Comparison of ENCODE assay signal across 10 cellular contexts in the genomic region with DNA sequence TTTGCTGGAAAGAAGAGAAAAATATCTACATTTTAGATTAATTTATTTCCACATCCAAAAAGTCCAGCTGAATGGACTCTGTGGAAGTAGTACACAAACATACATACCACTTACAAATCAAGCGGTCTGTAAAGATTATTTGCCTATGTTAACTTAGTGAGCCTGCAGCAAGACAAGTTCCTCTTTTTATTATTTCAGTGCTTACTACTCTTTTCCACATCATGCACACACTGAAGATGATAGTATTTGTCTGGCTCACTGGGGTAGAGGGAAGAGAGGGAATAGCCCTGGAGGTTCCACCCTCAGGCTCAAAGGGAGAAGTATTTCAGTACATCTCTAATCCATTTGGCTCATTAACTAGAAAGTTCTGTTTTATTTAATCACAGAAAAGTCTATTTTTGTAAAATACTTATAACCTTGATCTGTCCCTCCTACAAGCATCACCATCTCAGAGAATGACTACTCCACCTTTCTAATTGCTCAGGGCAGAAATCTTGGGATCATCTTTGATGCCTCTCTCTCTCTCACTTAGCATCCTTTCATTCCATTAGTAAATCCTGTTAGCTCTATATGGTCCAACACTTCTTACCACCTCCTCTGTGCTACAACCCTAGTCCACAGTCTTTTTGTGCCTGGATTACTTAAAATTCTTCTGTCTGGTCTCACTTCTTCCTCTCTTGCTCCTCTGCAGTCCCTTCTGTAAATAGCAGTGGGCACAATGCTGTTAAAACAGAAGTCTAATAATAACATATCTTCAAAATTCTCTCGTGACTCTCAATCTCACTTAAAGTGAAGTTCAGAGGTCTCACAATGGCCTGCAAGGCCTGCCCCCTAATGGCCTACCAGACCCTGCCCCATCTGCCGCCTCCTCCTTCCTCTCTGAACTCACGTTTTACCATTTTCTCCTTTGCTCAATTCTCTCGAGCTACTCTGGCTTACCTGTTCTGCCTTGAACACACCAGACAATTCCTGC.
DNase-seq lines count a peak whose midpoint lies in the region; ATAC-seq lines count a peak whose summit lies in the region.
"Had no signal": no experiment of that assay in that cellular context is flagged by ENCODE, and none has a peak within 500 bp of the region (broad histone marks: within the 10 kb centered on the region; RNA-seq: fewer than 3 reads in every experiment).

No MANE protein-coding gene starts in this region.

- ATAC-seq in GM18520 (IDR thresholded peaks at IDR 0.05; ENCODE audit: unreplicated experiment) (peak; percentile 77), GM21717 (IDR thresholded peaks at IDR 0.05; ENCODE audit: unreplicated experiment) (peak; percentile 65), HG03442 (IDR thresholded peaks at IDR 0.05; ENCODE audit: unreplicated experiment) (peak; percentile 85)

- DNase-seq in iPS-NIHi7 (ENCODE audit: extremely low spot score) (peak; percentile 60), NCI-H2227 treated with DMSO at 0.1 percent for 48 hours (lab: John Stamatoyannopoulos, UW) (no peak), epidermal melanocyte (ENCODE audit: insufficient read length, low spot score) (no peak)
- no peak for DNase-seq in stimulated activated naive CD4-positive, alpha-beta T cell (lab: John Stamatoyannopoulos, UW)
- DNase-seq in effector CD8-positive, alpha-beta T cell (lab: John Stamatoyannopoulos, UW): no peak
- DNase-seq: activated CD4-positive, alpha-beta T cell treated with anti-CD3 and anti-CD28 coated beads, Interleukin-2, amount 50 U/mL, for 1 hour; NCI-H748 treated with DMSO at 0.1 percent for 48 hours had no signal
